8 cellular contexts compared by ENCODE assay signal in the genomic region with DNA sequence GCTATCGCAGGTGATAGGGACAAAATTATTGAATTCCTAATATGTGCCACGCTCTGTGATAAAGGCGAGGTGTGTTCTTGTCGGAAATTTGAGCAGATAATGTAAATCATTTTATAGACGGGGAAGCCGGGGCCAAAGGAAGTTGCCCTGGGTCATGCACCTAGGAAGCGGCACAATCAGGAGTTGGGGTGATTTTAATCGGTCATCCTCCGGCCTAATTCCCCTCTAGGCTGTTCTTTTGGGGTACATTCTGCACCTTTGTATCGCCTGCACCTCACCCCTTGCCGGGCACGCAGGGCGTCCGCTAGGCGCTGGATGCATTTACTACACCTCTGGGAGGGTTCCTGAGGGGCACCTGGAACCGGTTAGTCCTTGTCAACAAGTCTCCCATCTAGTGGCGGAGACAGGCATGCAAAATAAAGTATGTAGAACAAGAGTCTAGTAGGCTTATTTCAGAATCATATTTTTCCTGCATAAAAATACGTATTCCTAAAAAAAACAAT. TPM values are rescaled to one million over a fixed set of nuclear protein-coding genes. Genes with fewer than 3 reads are reported as not detected.
A peak's percentile ranks its signal among the peaks of the same experiment; 100 is the strongest.
DNase-seq lines count a peak whose midpoint lies in the region; ATAC-seq lines count a peak whose summit lies in the region.

No MANE protein-coding gene starts in this region.

- no peaks in the 10 kb centered on the region for H3F3A ChIP-seq in GM23248 (ENCODE audit: insufficient read depth)

- peak overlapping the region; percentile 96 for H3K4me2 ChIP-seq in GM23248 (ENCODE audit: unreplicated experiment)

- H2AFZ ChIP-seq in GM23248, result peak overlapping the region; percentile 98

- no peaks in the 10 kb centered on the region for H3K9me3 ChIP-seq in GM23248 (ENCODE audit: low read depth)

- H3K36me3 ChIP-seq in GM23248 (ENCODE audit: low read depth), result no peaks in the 10 kb centered on the region

- peak; percentile 28 for DNase-seq in NCI-H1092 treated with DMSO at 0.1 percent for 48 hours (lab: John Stamatoyannopoulos, UW)
- DNase-seq in NCI-H1092 (lab: John Stamatoyannopoulos, UW), result no peak
- DNase-seq in GM23248, result peak; percentile 48
- peak; percentile 66 for DNase-seq in LoVo (ENCODE audit: low spot score)
- DNase-seq in T-helper 2 cell, result peak in 3 of 5 experiments; percentile 44 to 80 (median 44)
- peak; percentile 68 for DNase-seq in cerebellum (ENCODE audit: low spot score)
- peak; percentile 55 for DNase-seq in left lobe of liver (ENCODE audit: low spot score)
- peak; percentile 33 to 40 for DNase-seq in stimulated activated CD8-positive, alpha-beta memory T cell treated with anti-CD3 and anti-CD28 coated beads, Interleukin-7, amount 100 ng/mL, for 4 hours (ENCODE audit: low read depth in 2 of 2)

- in situ Hi-C loops in GM23248 (cut with MboI), result no loop called here

- peaks cover 43% of the 10 kb centered on the region for H3K79me2 ChIP-seq in GM23248 (ENCODE audit: insufficient read depth)

- WGBS in GM23248 (ENCODE audit: low coverage in 1 of 2, low lambda C conversion rate in 2 of 2, missing lambda C conversion rate in 2 of 2), 2 experiments, result 7 to 10% methylated on average over 18 of the region's 18 CpGs

- H4K20me1 ChIP-seq in GM23248 (ENCODE audit: insufficient read depth), result no peaks in the 10 kb centered on the region

- H3K9ac ChIP-seq in GM23248, result peak overlapping the region; percentile 60; the same call in 1 of the 2 replicates

- no peaks in the 10 kb centered on the region for H3K27me3 ChIP-seq in GM23248 (replicated peaks; ENCODE audit: insufficient read depth)

- peaks cover 10% of the 10 kb centered on the region; the same call in 1 of the 2 replicates for H3K4me1 ChIP-seq in GM23248 (ENCODE audit: insufficient read depth)

- peak; percentile 58 for ATAC-seq in left lobe of liver

- H3K9me2 ChIP-seq in GM23248 (ENCODE audit: insufficient read depth), result no peaks in the 10 kb centered on the region

- H3K4me3 ChIP-seq in GM23248, result peak overlapping the region; percentile 78

- H3K27ac ChIP-seq in GM23248, result no peak overlapping the region

RNA-seq across cellular contexts. Expression of a gene that starts 0.6 kb away (rescaled TPM):
- total RNA-seq in GM23248 (2014; rRNA removed; shearing (Covaris generic)), result 46.9 and 64.1 TPM in 2 replicates
- 54.1 and 55.7 TPM in 2 replicates for polyA plus RNA-seq in GM23248 (2016; fragmentation: Nextera tagmentation; extraction: Ambion mirVana)
- total RNA-seq in cerebellum (20.3 TPM), left lobe of liver (36.4 TPM)

RNA-seq across cellular contexts. Expression of a gene that starts 16.8 kb away (rescaled TPM):
- not detected in 2 replicates for total RNA-seq in GM23248 (2014; rRNA removed; shearing (Covaris generic))
- polyA plus RNA-seq in GM23248 (2016; fragmentation: Nextera tagmentation; extraction: Ambion mirVana), result 0.65 and 1.2 TPM in 2 replicates
- total RNA-seq in cerebellum, result 2.3 TPM
- total RNA-seq in left lobe of liver, result 0.35 TPM

RNA-seq across cellular contexts. Expression of a gene that starts 59.6 kb away (rescaled TPM):
- not detected in 2 replicates for total RNA-seq in GM23248 (2014; rRNA removed; shearing (Covaris generic))
- 0.60 TPM in 1 of 2 replicates, not detected in the other for polyA plus RNA-seq in GM23248 (2016; fragmentation: Nextera tagmentation; extraction: Ambion mirVana)
- total RNA-seq in cerebellum, result not detected
- not detected for total RNA-seq in left lobe of liver
